In the genomic region with DNA sequence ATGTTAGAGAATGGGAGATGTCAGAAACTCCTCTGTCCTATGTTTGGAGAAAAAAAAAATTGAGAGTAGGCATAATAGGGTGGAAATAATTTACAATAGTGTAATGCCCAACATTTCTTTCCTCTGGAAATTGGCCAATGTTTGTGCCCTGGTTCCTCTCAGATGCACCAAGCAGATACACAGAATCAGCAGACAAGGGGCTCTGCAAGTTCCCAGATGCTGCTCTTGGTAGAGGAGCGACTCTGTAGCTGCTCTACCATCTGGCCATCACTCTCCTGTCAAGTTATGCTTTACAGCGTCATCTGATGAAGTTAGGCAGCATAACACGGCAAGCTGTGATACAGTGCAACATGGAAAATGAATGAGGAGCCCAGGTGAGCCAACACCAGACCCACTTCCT, we compare ENCODE assay signal across 13 cellular contexts. TPM values are rescaled to one million over a fixed set of nuclear protein-coding genes. Genes with fewer than 3 reads are reported as not detected.
DNase-seq lines count a peak whose midpoint lies in the region; ATAC-seq and TF ChIP-seq lines count a peak whose summit lies in the region.
"Had no signal": no experiment of that assay in that cellular context is flagged by ENCODE, and none has a peak within 500 bp of the region (broad histone marks: within the 10 kb centered on the region; RNA-seq: fewer than 3 reads in every experiment).

No MANE protein-coding gene starts in this region.

- no peak overlapping the region for H3K27ac Mint-ChIP-seq in activated naive CD4-positive, alpha-beta T cell treated with anti-CD3 and anti-CD28 coated beads for 36 hours
- H3K27ac Mint-ChIP-seq: CD4-positive, alpha-beta memory T cell had no signal

- H3K27me3 Mint-ChIP-seq in activated naive CD4-positive, alpha-beta T cell treated with anti-CD3 and anti-CD28 coated beads for 36 hours (ENCODE audit: low read depth): peaks cover 8% of the 10 kb centered on the region

- peak; percentile 27 for DNase-seq in NCI-H82 (lab: John Stamatoyannopoulos, UW)
- DNase-seq in NCI-H82 treated with DMSO at 0.1 percent for 48 hours (lab: John Stamatoyannopoulos, UW; ENCODE audit: unreplicated experiment): no peak
- peak; percentile 1 to 76 for DNase-seq in NCI-H524 (lab: John Stamatoyannopoulos, UW)
- DNase-seq in C1 segment of cervical spinal cord (lab: John Stamatoyannopoulos, UW): no peak
- DNase-seq in activated naive CD4-positive, alpha-beta T cell treated with anti-CD3 and anti-CD28 coated beads for 36 hours: no peak
- DNase-seq: CD4-positive, alpha-beta memory T cell; DND-41; GF-D8; GM23248 had no signal

- peaks cover 3% of the 10 kb centered on the region for H3K4me1 Mint-ChIP-seq in activated naive CD4-positive, alpha-beta T cell treated with anti-CD3 and anti-CD28 coated beads for 36 hours (ENCODE audit: low read depth)

- H3K9me3 Mint-ChIP-seq in activated naive CD4-positive, alpha-beta T cell treated with anti-CD3 and anti-CD28 coated beads for 36 hours: no peaks in the 10 kb centered on the region

- CTCF ChIA-PET in activated naive CD4-positive, alpha-beta T cell treated with anti-CD3 and anti-CD28 coated beads for 36 hours (lab: Charles Lee): interaction anchor here (0.6 kb wide), 1 partner anchor 183 kb away, joined by 3 read pairs; no protein-coding TSS in a partner anchor

- no peak overlapping the region for H3K4me3 Mint-ChIP-seq in activated naive CD4-positive, alpha-beta T cell treated with anti-CD3 and anti-CD28 coated beads for 36 hours
- H3K4me3 Mint-ChIP-seq: CD4-positive, alpha-beta memory T cell had no signal

- intact Hi-C loops in activated naive CD4-positive, alpha-beta T cell treated with anti-CD3 and anti-CD28 coated beads for 36 hours (cut with micrococcal nuclease): no loop called here

- H3K36me3 Mint-ChIP-seq in activated naive CD4-positive, alpha-beta T cell treated with anti-CD3 and anti-CD28 coated beads for 36 hours (ENCODE audit: low read depth): no peaks in the 10 kb centered on the region
- H3K36me3 Mint-ChIP-seq: CD4-positive, alpha-beta memory T cell had no signal

- ATAC-seq in SK-N-SH treated with all-trans-retinoic acid at 6 μM for 48 hours: peak; percentile 35; the same call in 1 of the 3 replicates
- ATAC-seq in GM18858 (IDR thresholded peaks at IDR 0.05; ENCODE audit: unreplicated experiment): no peak
- ATAC-seq: HCT116 had no signal

TF ChIP-seq in SK-N-SH treated with all-trans-retinoic acid at 6 μM for 48 hours, 23 proteins besides CTCF, POLR2A, EP300 and RAD21:
- TF ChIP-seq ZNF8 (CRISPR knock-in tag; IDR thresholded peaks at IDR 0.05) (no peak), ZNF565 (CRISPR knock-in tag; conservative IDR thresholded peaks at IDR 0.05; ENCODE audit: low read depth) (no peak), ZC3H10 (CRISPR knock-in tag; IDR thresholded peaks at IDR 0.05) (no peak), TCF4 (CRISPR knock-in tag; IDR thresholded peaks at IDR 0.05; ENCODE audit: borderline replicate concordance) (peak; percentile 47; the same call in 1 of the 2 replicates), TSHZ2 (CRISPR knock-in tag; IDR thresholded peaks at IDR 0.05) (peak; percentile 74; the same call in 1 of the 2 replicates)

RNA-seq across cellular contexts. Expression of gene DYTN, which starts 1.6 kb away (rescaled TPM):
- not detected for total RNA-seq in activated naive CD4-positive, alpha-beta T cell treated with anti-CD3 and anti-CD28 coated beads for 36 hours
- total RNA-seq: A673; CD4-positive, alpha-beta memory T cell; GM23248 had no signal

RNA-seq across cellular contexts. Expression of gene MDH1B, which starts 48.5 kb away (rescaled TPM):
- under 1 TPM; 0.86 TPM for total RNA-seq in activated naive CD4-positive, alpha-beta T cell treated with anti-CD3 and anti-CD28 coated beads for 36 hours

RNA-seq across cellular contexts. Expression of gene FASTKD2, which starts 48.8 kb away (rescaled TPM):
- 10 to 100 TPM; 21.4 to 22.8 TPM for total RNA-seq in activated naive CD4-positive, alpha-beta T cell treated with anti-CD3 and anti-CD28 coated beads for 36 hours

Comparison
In these comparisons a context has a peak if more than half of its experiments do, and no peak if none do; other contexts are left out.
1. DNase-seq: peak in NCI-H82 (single experiment) and NCI-H524 (2 of 2); none in NCI-H82 treated with DMSO at 0.1 percent for 48 hours (single experiment), C1 segment of cervical spinal cord (0 of 14) and activated naive CD4-positive, alpha-beta T cell treated with anti-CD3 and anti-CD28 coated beads for 36 hours (single experiment).